In the genomic region with DNA sequence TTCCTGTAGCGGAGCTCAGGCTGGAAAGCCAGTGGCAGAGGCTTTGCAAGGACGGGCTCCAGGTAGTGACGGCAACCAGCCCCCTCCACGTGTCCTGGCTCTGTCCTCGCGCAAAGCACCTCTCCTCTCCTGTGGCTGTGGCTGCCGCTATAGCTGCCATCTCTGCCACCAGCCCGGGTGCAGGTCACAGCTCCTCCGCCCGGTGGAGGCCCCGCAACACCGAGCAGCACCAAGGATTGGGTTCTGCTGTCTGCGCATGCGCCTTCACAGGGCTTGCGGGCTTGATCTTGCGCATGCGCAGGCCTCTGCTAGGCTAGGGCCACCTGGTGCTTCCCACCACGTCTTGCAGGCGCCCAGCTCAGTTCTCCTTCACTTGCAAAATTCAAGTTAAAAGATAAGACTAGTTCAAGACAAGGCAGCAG, we compare ENCODE assay signal across 9 cellular contexts.
A peak's percentile ranks its signal among the peaks of the same experiment; 100 is the strongest.
DNase-seq lines count a peak whose midpoint lies in the region; ATAC-seq and FAIRE-seq lines count a peak whose summit lies in the region.
"Had no signal": no experiment of that assay in that cellular context is flagged by ENCODE, and none has a peak within 500 bp of the region (broad histone marks: within the 10 kb centered on the region; RNA-seq: fewer than 3 reads in every experiment).

No MANE protein-coding gene starts in this region.

- H2BK5ac ChIP-seq in trophoblast cell (ENCODE audit: low read depth, low read length, poor library complexity), result no peak overlapping the region

- H3K27ac ChIP-seq in trophoblast cell (ENCODE audit: low read depth, low read length), result no peak overlapping the region
- H3K27ac ChIP-seq: HL-60 had no signal

- no peak overlapping the region for H4K12ac ChIP-seq in trophoblast cell (ENCODE audit: low read depth, low read length)

- H4K8ac ChIP-seq in trophoblast cell (ENCODE audit: low read depth, low read length), result no peak overlapping the region

- H3K9me3 ChIP-seq in trophoblast cell (ENCODE audit: insufficient read depth, low read depth, low read length), result no peaks in the 10 kb centered on the region

- no peaks in the 10 kb centered on the region for H3K79me2 ChIP-seq in trophoblast cell (ENCODE audit: control insufficient read depth, insufficient read depth, low read length, poor library complexity)

- peaks cover 0 to 4% of the 10 kb centered on the region in 2 donors for H3K27me3 Mint-ChIP-seq in T-cell
- H3K27me3 Mint-ChIP-seq in central memory CD8-positive, alpha-beta T cell, result peaks cover 15% of the 10 kb centered on the region

- no peak overlapping the region for H3K18ac ChIP-seq in trophoblast cell (ENCODE audit: low read length)

- H2BK12ac ChIP-seq in trophoblast cell (ENCODE audit: low read length), result no peak overlapping the region

- peak; percentile 89 for DNase-seq in DMS53 (lab: John Stamatoyannopoulos, UW)
- peak in 27 of 34 experiments; percentile 7 to 73 (median 52) for DNase-seq in T-cell
- DNase-seq in central memory CD8-positive, alpha-beta T cell (ENCODE audit: low spot score in 2 of 2), result peak in 1 of 2 donors; percentile 51
- peak; percentile 86 to 89 for DNase-seq in trophoblast cell
- DNase-seq in urothelium cell line (ENCODE audit: low spot score), result no peak
- no peak for DNase-seq in amniotic stem cell (lab: John Stamatoyannopoulos, UW)
- DNase-seq in cerebellar cortex (ENCODE audit: low spot score), result no peak

- FAIRE-seq in urothelium cell line (lab: Jason Lieb, UNC), result no peak

- H3K14ac ChIP-seq in trophoblast cell (ENCODE audit: low read length), result no peak overlapping the region

- H3K27ac Mint-ChIP-seq in T-cell, result no peak overlapping the region
- no peak overlapping the region for H3K27ac Mint-ChIP-seq in central memory CD8-positive, alpha-beta T cell (ENCODE audit: low read depth)

- peaks cover 0 to 4% (median 0%) of the 10 kb centered on the region in 3 donors for H3K9me3 Mint-ChIP-seq in T-cell
- no peaks in the 10 kb centered on the region for H3K9me3 Mint-ChIP-seq in central memory CD8-positive, alpha-beta T cell

- no peak overlapping the region for H4K91ac ChIP-seq in trophoblast cell (ENCODE audit: low read depth, low read length)

- peaks cover 0 to 3% of the 10 kb centered on the region in 2 experiments for H3K4me1 ChIP-seq in trophoblast cell (ENCODE audit: control insufficient read depth in 1 of 2, insufficient read depth in 2 of 2, low read length in 2 of 2)

- ATAC-seq in T-cell (replicated peaks in 1 of 4) (peak; percentile 30 to 82 (median 50)), GM21528 (IDR thresholded peaks at IDR 0.05; ENCODE audit: low FRiP score, unreplicated experiment) (no peak)
- peak; percentile 79 for ATAC-seq in central memory CD8-positive, alpha-beta T cell (replicated peaks; ENCODE audit: extremely low read depth, poor library complexity, severe bottlenecking)

- no peaks in the 10 kb centered on the region for H3K27me3 ChIP-seq in trophoblast cell (ENCODE audit: insufficient read depth, low read length)

- no peak overlapping the region for H3K9ac ChIP-seq in trophoblast cell (ENCODE audit: low read length)

- no peak overlapping the region for H2BK120ac ChIP-seq in trophoblast cell (ENCODE audit: insufficient read depth, low read length, poor library complexity)

- WGBS in trophoblast cell (ENCODE audit: extremely low coverage, insufficient coverage, insufficient read length), result no CpG with 5 or more reads among the region's 19 CpGs

- no peak overlapping the region for H3K4me3 ChIP-seq in trophoblast cell (ENCODE audit: low read depth, low read length)

- peak overlapping the region in 1 of 3 donors; percentile 37 for H3K4me3 Mint-ChIP-seq in T-cell
- H3K4me3 Mint-ChIP-seq in central memory CD8-positive, alpha-beta T cell, result peak overlapping the region; percentile 73

- H3K4me2 ChIP-seq in trophoblast cell (ENCODE audit: low read length), result no peak overlapping the region

- H3K79me1 ChIP-seq in trophoblast cell (ENCODE audit: low read length), result no peaks in the 10 kb centered on the region

- H3K36me3 Mint-ChIP-seq in T-cell, result no peaks in the 10 kb centered on the region
- H3K36me3 Mint-ChIP-seq in central memory CD8-positive, alpha-beta T cell (ENCODE audit: insufficient read depth), result peaks cover 6% of the 10 kb centered on the region

- no peaks in the 10 kb centered on the region for H3K36me3 ChIP-seq in trophoblast cell (ENCODE audit: control insufficient read depth in 1 of 2, insufficient read depth in 2 of 2, low read length in 2 of 2)

- no peak overlapping the region for H2AK5ac ChIP-seq in trophoblast cell (ENCODE audit: low read length)

- no peak overlapping the region for H2AFZ ChIP-seq in trophoblast cell (ENCODE audit: insufficient read depth, low read length, poor library complexity)

- H3K4me1 Mint-ChIP-seq in T-cell, result no peaks in the 10 kb centered on the region
- H3K4me1 Mint-ChIP-seq in central memory CD8-positive, alpha-beta T cell, result peaks cover 5% of the 10 kb centered on the region

- CTCF ChIA-PET in T-cell (lab: Charles Lee), result no interaction called here

- no peak overlapping the region for H3K23ac ChIP-seq in trophoblast cell (ENCODE audit: low read length)

- no peak overlapping the region for H3K4ac ChIP-seq in trophoblast cell (ENCODE audit: low read depth, low read length)

- POLR2A ChIA-PET in T-cell (lab: Charles Lee), result no interaction called here

Comparison
In these comparisons a context has a peak if more than half of its experiments do, and no peak if none do; other contexts are left out.
1. DNase-seq: peak in DMS53 (single experiment), T-cell (27 of 34) and trophoblast cell (2 of 2); none in urothelium cell line (single experiment), amniotic stem cell (single experiment) and cerebellar cortex (single experiment).